11 cellular contexts compared by ENCODE assay signal in genomic region chr1:116360435-116361173, GRCh38. TPM values are rescaled to one million over a fixed set of nuclear protein-coding genes. Genes with fewer than 3 reads are reported as not detected.
DNase-seq lines count a peak whose midpoint lies in the region; ATAC-seq and TF ChIP-seq lines count a peak whose summit lies in the region.
"Had no signal": no experiment of that assay in that cellular context is flagged by ENCODE, and none has a peak within 500 bp of the region (broad histone marks: within the 10 kb centered on the region; RNA-seq: fewer than 3 reads in every experiment).

No MANE protein-coding gene starts in this region.

- WGBS in ovary, 3 donors: 70 to 75% (median 75%) methylated on average over 2 of the region's 2 CpGs

- TF ChIP-seq POLR2A in ovary (IDR thresholded peaks at IDR 0.05): no peak

- no TSS peak for BruUV-seq in Panc1 (replicated peaks; lab: Mats Ljungman, UMichigan)

- H3K27ac ChIP-seq in Panc1 (ENCODE audit: low read length): no peak overlapping the region
- no peak overlapping the region for H3K27ac ChIP-seq in tibial artery
- no peak overlapping the region for H3K27ac ChIP-seq in ovary
- H3K27ac ChIP-seq: BLaER1 treated with 17β-estradiol and CSF1 and Interleukin-3, amounts not matched to agents 10 nM and 100 nM had no signal

- H3K36me3 ChIP-seq in Panc1 (ENCODE audit: control insufficient read depth, insufficient read depth, low read length): no peaks in the 10 kb centered on the region
- no peaks in the 10 kb centered on the region for H3K36me3 ChIP-seq in tibial artery
- H3K36me3 ChIP-seq in ovary: no peaks in the 10 kb centered on the region
- H3K36me3 ChIP-seq: BLaER1 treated with 17β-estradiol and CSF1 and Interleukin-3, amounts not matched to agents 10 nM and 100 nM had no signal

- ATAC-seq in Right ventricle myocardium superior (ENCODE audit: poor library complexity) (peak; percentile 42), Right ventricle myocardium inferior (no peak), Panc1 (no peak), GM18861 (IDR thresholded peaks at IDR 0.05; ENCODE audit: unreplicated experiment) (no peak)
- ATAC-seq: WTC11 had no signal

- TF ChIP-seq CTCF in Panc1 (IDR thresholded peaks at IDR 0.05) (peak; percentile 12; the same call in 1 of the 2 replicates), fibroblast of villous mesenchyme (IDR thresholded peaks at IDR 0.05; ENCODE audit: insufficient read depth, low read depth, low read length) (peak; percentile 42), tibial artery (IDR thresholded peaks at IDR 0.05) (peak; percentile 36 to 54), ovary (IDR thresholded peaks at IDR 0.05) (peak in 1 of 3 donors; percentile 18)

- no peak for TF ChIP-seq EP300 in ovary (IDR thresholded peaks at IDR 0.05)

- H3K27me3 ChIP-seq in Panc1 (ENCODE audit: control insufficient read depth, insufficient read depth, low read length) (no peaks in the 10 kb centered on the region), tibial artery (no peaks in the 10 kb centered on the region), ovary (no peaks in the 10 kb centered on the region)
- H3K27me3 ChIP-seq: BLaER1 treated with 17β-estradiol and CSF1 and Interleukin-3, amounts not matched to agents 10 nM and 100 nM had no signal

- no peaks in the 10 kb centered on the region for H3K9me3 ChIP-seq in Panc1 (ENCODE audit: control insufficient read depth, insufficient read depth, low read depth, low read length)
- no peaks in the 10 kb centered on the region for H3K9me3 ChIP-seq in tibial artery
- no peaks in the 10 kb centered on the region for H3K9me3 ChIP-seq in ovary

- H3K4me1 ChIP-seq in Panc1 (ENCODE audit: control insufficient read depth, insufficient read depth, low read length): no peaks in the 10 kb centered on the region
- H3K4me1 ChIP-seq in tibial artery: no peaks in the 10 kb centered on the region
- peaks cover 1% of the 10 kb centered on the region for H3K4me1 ChIP-seq in ovary (ENCODE audit: insufficient read depth)

- no peak for DNase-seq in Right ventricle myocardium superior
- DNase-seq in Right ventricle myocardium inferior (ENCODE audit: missing footprints): no peak
- DNase-seq in Panc1 (ENCODE audit: low read depth, low spot score): no peak
- peak; percentile 44 for DNase-seq in fibroblast of villous mesenchyme (ENCODE audit: low read depth)
- DNase-seq in tibial artery: no peak
- DNase-seq in ovary: no peak
- no peak for DNase-seq in NCI-H2107 (lab: John Stamatoyannopoulos, UW)
- DNase-seq: NCI-H1930 had no signal

- POLR2A ChIA-PET in Panc1 (lab: Charles Lee): interaction anchor here (0.7 kb wide), 1 partner anchor 57 kb away, joined by 4 read pairs; no protein-coding TSS in a partner anchor

- in situ Hi-C loops in Panc1 (cut with HindIII; ENCODE audit: low pct_unique_long_range_greater_than_20kb, low sequenced_read_pairs): no loop called here

- H3K4me3 ChIP-seq in Panc1 (ENCODE audit: low read depth in 2 of 2, low read length in 2 of 2) (no peak overlapping the region), fibroblast of villous mesenchyme (ENCODE audit: low read depth, low read length) (no peak overlapping the region), tibial artery (no peak overlapping the region), ovary (no peak overlapping the region)
- H3K4me3 ChIP-seq: BLaER1 treated with 17β-estradiol and CSF1 and Interleukin-3, amounts not matched to agents 10 nM and 100 nM had no signal

- intact Hi-C loops in Right ventricle myocardium superior (cut with DNase I): loop anchor here (5.0 to 10.0 kb wide), 2 partner anchors 127 to 206 kb away; no protein-coding TSS in a partner anchor
- intact Hi-C loops in Right ventricle myocardium inferior (cut with DNase I): loop anchor here (2.0 kb wide), 1 partner anchor 124 kb away; no protein-coding TSS in a partner anchor
- intact Hi-C loops in Panc1 (cut with micrococcal nuclease; ENCODE audit: unreplicated experiment): no loop called here
- intact Hi-C loops in tibial artery (cut with DNase I; ENCODE audit: low total_unique reads): loop anchor here (5.0 to 10.0 kb wide), 2 partner anchors 54 to 127 kb away; no protein-coding TSS in a partner anchor
- intact Hi-C loops in ovary (cut with DNase I): loop anchor here in 2 of 4 donors (2.0 to 10.0 kb wide), 2 partner anchors 124 kb away; no protein-coding TSS in a partner anchor

- CTCF ChIA-PET in Panc1 (lab: Charles Lee): no interaction called here

RNA-seq across cellular contexts. Expression of gene ATP1A1, which starts 12.4 kb away (rescaled TPM):
- total RNA-seq in Right ventricle myocardium superior (255 TPM), Right ventricle myocardium inferior (298 TPM), Panc1 (2021; ENCODE audit: unreplicated experiment) (131 TPM), fibroblast of villous mesenchyme (87.0 and 107 TPM in 2 replicates), ovary (100 to 1,000 TPM; 106 to 279 (median 196) TPM)
- polyA plus RNA-seq in Panc1 (2012; ENCODE audit: insufficient read length): 103 TPM
- 100 to 1,000 TPM; 184 to 388 TPM for polyA plus RNA-seq in ovary
